11 cellular contexts compared by ENCODE assay signal in genomic region chr1:32353431-32353830, GRCh38. TPM values are rescaled to one million over a fixed set of nuclear protein-coding genes. Genes with fewer than 3 reads are reported as not detected.
DNase-seq lines count a peak whose midpoint lies in the region; ATAC-seq and TF ChIP-seq lines count a peak whose summit lies in the region.
"Had no signal": no experiment of that assay in that cellular context is flagged by ENCODE, and none has a peak within 500 bp of the region (broad histone marks: within the 10 kb centered on the region; RNA-seq: fewer than 3 reads in every experiment).

No MANE protein-coding gene starts in this region.

- H3K36me3 ChIP-seq in GM23338 (ENCODE audit: insufficient read depth) (no peaks in the 10 kb centered on the region), right atrium auricular region (no peaks in the 10 kb centered on the region), sigmoid colon (no peaks in the 10 kb centered on the region)

- no peaks in the 10 kb centered on the region; the same call in 1 of the 2 replicates for H3K4me1 ChIP-seq in GM23338 (ENCODE audit: insufficient read depth)
- peaks cover 0 to 56% of the 10 kb centered on the region in 2 donors for H3K4me1 ChIP-seq in right atrium auricular region
- H3K4me1 ChIP-seq in sigmoid colon = peaks cover 0 to 26% (median 19%) of the 10 kb centered on the region in 4 donors

- no peak overlapping the region for H3K27ac ChIP-seq in GM23338 (ENCODE audit: low read depth)
- H3K27ac ChIP-seq in right atrium auricular region = peak overlapping the region; percentile 96 to 97
- peak overlapping the region in 3 of 4 donors; percentile 25 to 35 (median 33) for H3K27ac ChIP-seq in sigmoid colon

- peaks cover 10% of the 10 kb centered on the region; the same call in 1 of the 2 replicates for H3K9me2 ChIP-seq in GM23338 (ENCODE audit: insufficient read depth)

- H4K20me1 ChIP-seq in GM23338 (replicated peaks; ENCODE audit: insufficient read depth) = no peaks in the 10 kb centered on the region

- H3K27ac Mint-ChIP-seq in GM23338 = 0 out of 2 replicates have a peak overlapping the region, but pooled peaks have one; percentile 2
- no peak overlapping the region for H3K27ac Mint-ChIP-seq in activated T-helper 2 cell treated with anti-CD3 and anti-CD28 coated beads, Interferon-gamma antibody, Interleukin-2, Interleukin-4, amounts not matched to agents 10 μg/mL and 5 μg/mL and 100 μg/mL, durations not matched to agents 14 hours and 24 hours and 36 hours

- TF ChIP-seq CTCF in GM23338 (conservative IDR thresholded peaks at IDR 0.05; ENCODE audit: low read depth in 2 of 2) (no peak), right atrium auricular region (IDR thresholded peaks at IDR 0.05) (no peak), sigmoid colon (IDR thresholded peaks at IDR 0.05) (no peak)

- ATAC-seq in GM23338 = no peak
- ATAC-seq in GM21447 (IDR thresholded peaks at IDR 0.05; ENCODE audit: unreplicated experiment) = no peak

- H3K36me3 Mint-ChIP-seq in GM23338 (ENCODE audit: low read depth) = peaks cover 7% of the 10 kb centered on the region
- no peaks in the 10 kb centered on the region for H3K36me3 Mint-ChIP-seq in activated T-helper 2 cell treated with anti-CD3 and anti-CD28 coated beads, Interferon-gamma antibody, Interleukin-2, Interleukin-4, amounts not matched to agents 10 μg/mL and 5 μg/mL and 100 μg/mL, durations not matched to agents 14 hours and 24 hours and 36 hours (ENCODE audit: low read depth)

- no peaks in the 10 kb centered on the region for H3K79me2 ChIP-seq in GM23338 (replicated peaks; ENCODE audit: insufficient read depth)

- no peak overlapping the region for H3K4me2 ChIP-seq in GM23338

- H3K9me3 Mint-ChIP-seq in GM23338 = peaks cover 18% of the 10 kb centered on the region
- H3K9me3 Mint-ChIP-seq in activated T-helper 2 cell treated with anti-CD3 and anti-CD28 coated beads, Interferon-gamma antibody, Interleukin-2, Interleukin-4, amounts not matched to agents 10 μg/mL and 5 μg/mL and 100 μg/mL, durations not matched to agents 14 hours and 24 hours and 36 hours = no peaks in the 10 kb centered on the region

- H3K4me3 Mint-ChIP-seq in GM23338 = peak overlapping the region; percentile 51
- peak overlapping the region; percentile 17 for H3K4me3 Mint-ChIP-seq in activated T-helper 2 cell treated with anti-CD3 and anti-CD28 coated beads, Interferon-gamma antibody, Interleukin-2, Interleukin-4, amounts not matched to agents 10 μg/mL and 5 μg/mL and 100 μg/mL, durations not matched to agents 14 hours and 24 hours and 36 hours (ENCODE audit: low read depth)

- DNase-seq in GM23338 (ENCODE audit: low spot score) (no peak), right atrium auricular region (ENCODE audit: low spot score) (no peak), sigmoid colon (no peak), NCI-H2171 (lab: John Stamatoyannopoulos, UW) (no peak), head of caudate nucleus (no peak)
- DNase-seq in activated T-helper 2 cell treated with anti-CD3 and anti-CD28 coated beads, Interferon-gamma antibody, Interleukin-2, Interleukin-4, amounts not matched to agents 10 μg/mL and 5 μg/mL and 100 μg/mL, durations not matched to agents 14 hours and 24 hours and 36 hours (ENCODE audit: low spot score) = no peak
- DNase-seq in effector CD4-positive, alpha-beta T cell = no peak
- DNase-seq: activated effector memory CD4-positive, alpha-beta T cell treated with Interleukin-2 at 50 U/mL for 16 hours; midbrain; NCI-H526 had no signal

- no peak for TF ChIP-seq POLR2A in sigmoid colon (IDR thresholded peaks at IDR 0.05)

- no peak overlapping the region for H2AFZ ChIP-seq in GM23338

- intact Hi-C loops in activated T-helper 2 cell treated with anti-CD3 and anti-CD28 coated beads, Interferon-gamma antibody, Interleukin-2, Interleukin-4, amounts not matched to agents 10 μg/mL and 5 μg/mL and 100 μg/mL, durations not matched to agents 14 hours and 24 hours and 36 hours (cut with micrococcal nuclease) = no loop called here
- intact Hi-C loops in sigmoid colon (cut with DNase I) = loop anchor here (5.0 kb wide), 2 partner anchors 39 to 131 kb away; partner anchors contain the start of genes BSDC1, EIF3I and TMEM234
- intact Hi-C loops in head of caudate nucleus (cut with DNase I) = no loop called here

- TF ChIP-seq EP300 in sigmoid colon (IDR thresholded peaks at IDR 0.05) = no peak

- H3K27me3 ChIP-seq in GM23338 (ENCODE audit: insufficient read depth) (peaks cover 20% of the 10 kb centered on the region), right atrium auricular region (no peaks in the 10 kb centered on the region), sigmoid colon (no peaks in the 10 kb centered on the region)

- H3K9me3 ChIP-seq in right atrium auricular region (no peaks in the 10 kb centered on the region), sigmoid colon (no peaks in the 10 kb centered on the region)

- peaks cover 13% of the 10 kb centered on the region; the same call in 1 of the 2 replicates for H3F3A ChIP-seq in GM23338 (replicated peaks; ENCODE audit: low read depth)

- 70 to 84% methylated on average over 2 of the region's 2 CpGs for WGBS in sigmoid colon, 2 donors

- H3K4me3 ChIP-seq in GM23338 (no peak overlapping the region), right atrium auricular region (no peak overlapping the region), sigmoid colon (no peak overlapping the region)

- peaks cover 18% of the 10 kb centered on the region for H3K4me1 Mint-ChIP-seq in GM23338
- peaks cover 19% of the 10 kb centered on the region for H3K4me1 Mint-ChIP-seq in activated T-helper 2 cell treated with anti-CD3 and anti-CD28 coated beads, Interferon-gamma antibody, Interleukin-2, Interleukin-4, amounts not matched to agents 10 μg/mL and 5 μg/mL and 100 μg/mL, durations not matched to agents 14 hours and 24 hours and 36 hours (ENCODE audit: low read depth)

- H3K27me3 Mint-ChIP-seq in GM23338 (ENCODE audit: insufficient read depth, low read depth, poor library complexity) = peaks cover 24% of the 10 kb centered on the region
- H3K27me3 Mint-ChIP-seq in activated T-helper 2 cell treated with anti-CD3 and anti-CD28 coated beads, Interferon-gamma antibody, Interleukin-2, Interleukin-4, amounts not matched to agents 10 μg/mL and 5 μg/mL and 100 μg/mL, durations not matched to agents 14 hours and 24 hours and 36 hours (ENCODE audit: low read depth) = no peaks in the 10 kb centered on the region

TF ChIP-seq in GM23338, 12 proteins besides CTCF, POLR2A, EP300 and RAD21 (continues in another document):
- TF ChIP-seq, protein P1, sequence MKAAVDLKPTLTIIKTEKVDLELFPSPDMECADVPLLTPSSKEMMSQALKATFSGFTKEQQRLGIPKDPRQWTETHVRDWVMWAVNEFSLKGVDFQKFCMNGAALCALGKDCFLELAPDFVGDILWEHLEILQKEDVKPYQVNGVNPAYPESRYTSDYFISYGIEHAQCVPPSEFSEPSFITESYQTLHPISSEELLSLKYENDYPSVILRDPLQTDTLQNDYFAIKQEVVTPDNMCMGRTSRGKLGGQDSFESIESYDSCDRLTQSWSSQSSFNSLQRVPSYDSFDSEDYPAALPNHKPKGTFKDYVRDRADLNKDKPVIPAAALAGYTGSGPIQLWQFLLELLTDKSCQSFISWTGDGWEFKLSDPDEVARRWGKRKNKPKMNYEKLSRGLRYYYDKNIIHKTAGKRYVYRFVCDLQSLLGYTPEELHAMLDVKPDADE (IDR thresholded peaks at IDR 0.05) = no peak
- TF ChIP-seq POLR2AphosphoS5 (IDR thresholded peaks at IDR 0.05; ENCODE audit: low read depth) = no peak
- no peak for TF ChIP-seq JUNB (IDR thresholded peaks at IDR 0.05; ENCODE audit: unreplicated experiment)

RNA-seq across cellular contexts. Expression of gene FAM229A, which starts 8.9 kb away (rescaled TPM):
- total RNA-seq in GM23338 (2014; rRNA removed; shearing (Covaris generic)) = 0.27 and 4.2 TPM in 2 replicates
- polyA plus RNA-seq in GM23338 (2016; fragmentation: Nextera tagmentation; extraction: Ambion mirVana) (2.1 and 3.6 TPM in 2 replicates), sigmoid colon (1 to 10 TPM in 2 of 3 donors, under 1 TPM in 1; 0.60 to 7.5 (median 1.2) TPM)
- 5.4 and 6.1 TPM in 2 replicates for total RNA-seq in activated T-helper 2 cell treated with anti-CD3 and anti-CD28 coated beads, Interferon-gamma antibody, Interleukin-2, Interleukin-4, amounts not matched to agents 10 μg/mL and 5 μg/mL and 100 μg/mL, durations not matched to agents 14 hours and 24 hours and 36 hours
- total RNA-seq in right atrium auricular region (1 to 10 TPM in 1 of 2 donors, under 1 TPM in 1; 0.89 to 7.5 TPM), sigmoid colon (10 to 100 TPM in 1 of 4 donors, 1 to 10 TPM in 3; 3.5 to 13.8 (median 5.6) TPM)

RNA-seq across cellular contexts. Expression of gene TSSK3, which starts 8.9 kb away (rescaled TPM):
- total RNA-seq in GM23338 (2014; rRNA removed; shearing (Covaris generic)) = not detected in 2 replicates
- polyA plus RNA-seq in GM23338 (2016; fragmentation: Nextera tagmentation; extraction: Ambion mirVana) (0.54 TPM in 1 of 2 replicates, not detected in the other), sigmoid colon (1 to 10 TPM in 1 of 3 donors, not detected in 2; 1.1 TPM)
- total RNA-seq in activated T-helper 2 cell treated with anti-CD3 and anti-CD28 coated beads, Interferon-gamma antibody, Interleukin-2, Interleukin-4, amounts not matched to agents 10 μg/mL and 5 μg/mL and 100 μg/mL, durations not matched to agents 14 hours and 24 hours and 36 hours = 1.1 TPM in 2 replicates
- total RNA-seq in right atrium auricular region (under 1 TPM; 0.63 to 0.70 TPM), sigmoid colon (1 to 10 TPM in 3 of 4 donors, not detected in 1; 1.5 to 2.2 (median 2.1) TPM)

RNA-seq across cellular contexts. Expression of gene MARCKSL1, which starts 17.4 kb away (rescaled TPM):
- total RNA-seq in GM23338 (2014; rRNA removed; shearing (Covaris generic)) = 266 and 329 TPM in 2 replicates
- polyA plus RNA-seq in GM23338 (2016; fragmentation: Nextera tagmentation; extraction: Ambion mirVana) = 553 and 576 TPM in 2 replicates
- total RNA-seq in activated T-helper 2 cell treated with anti-CD3 and anti-CD28 coated beads, Interferon-gamma antibody, Interleukin-2, Interleukin-4, amounts not matched to agents 10 μg/mL and 5 μg/mL and 100 μg/mL, durations not matched to agents 14 hours and 24 hours and 36 hours = 42.5 and 45.0 TPM in 2 replicates
- 10 to 100 TPM in 1 of 2 donors, 1 to 10 TPM in 1; 9.5 to 34.5 TPM for total RNA-seq in right atrium auricular region
- 1 to 10 TPM; 4.1 to 9.7 (median 6.6) TPM for total RNA-seq in sigmoid colon
- 100 to 1,000 TPM; 120 to 158 (median 141) TPM for polyA plus RNA-seq in sigmoid colon

RNA-seq across cellular contexts. Expression of gene BSDC1, which starts 40.8 kb away (rescaled TPM):
- 50.7 and 55.8 TPM in 2 replicates for total RNA-seq in GM23338 (2014; rRNA removed; shearing (Covaris generic))
- polyA plus RNA-seq in GM23338 (2016; fragmentation: Nextera tagmentation; extraction: Ambion mirVana) (22.7 and 24.9 TPM in 2 replicates), sigmoid colon (10 to 100 TPM; 46.2 to 52.0 (median 50.7) TPM)
- 48.9 and 54.3 TPM in 2 replicates for total RNA-seq in activated T-helper 2 cell treated with anti-CD3 and anti-CD28 coated beads, Interferon-gamma antibody, Interleukin-2, Interleukin-4, amounts not matched to agents 10 μg/mL and 5 μg/mL and 100 μg/mL, durations not matched to agents 14 hours and 24 hours and 36 hours
- total RNA-seq in right atrium auricular region (10 to 100 TPM; 47.1 to 49.7 TPM), sigmoid colon (10 to 100 TPM; 52.8 to 76.7 (median 62.1) TPM)
